Comparison of ENCODE assay signal across 8 cellular contexts in the genomic region with DNA sequence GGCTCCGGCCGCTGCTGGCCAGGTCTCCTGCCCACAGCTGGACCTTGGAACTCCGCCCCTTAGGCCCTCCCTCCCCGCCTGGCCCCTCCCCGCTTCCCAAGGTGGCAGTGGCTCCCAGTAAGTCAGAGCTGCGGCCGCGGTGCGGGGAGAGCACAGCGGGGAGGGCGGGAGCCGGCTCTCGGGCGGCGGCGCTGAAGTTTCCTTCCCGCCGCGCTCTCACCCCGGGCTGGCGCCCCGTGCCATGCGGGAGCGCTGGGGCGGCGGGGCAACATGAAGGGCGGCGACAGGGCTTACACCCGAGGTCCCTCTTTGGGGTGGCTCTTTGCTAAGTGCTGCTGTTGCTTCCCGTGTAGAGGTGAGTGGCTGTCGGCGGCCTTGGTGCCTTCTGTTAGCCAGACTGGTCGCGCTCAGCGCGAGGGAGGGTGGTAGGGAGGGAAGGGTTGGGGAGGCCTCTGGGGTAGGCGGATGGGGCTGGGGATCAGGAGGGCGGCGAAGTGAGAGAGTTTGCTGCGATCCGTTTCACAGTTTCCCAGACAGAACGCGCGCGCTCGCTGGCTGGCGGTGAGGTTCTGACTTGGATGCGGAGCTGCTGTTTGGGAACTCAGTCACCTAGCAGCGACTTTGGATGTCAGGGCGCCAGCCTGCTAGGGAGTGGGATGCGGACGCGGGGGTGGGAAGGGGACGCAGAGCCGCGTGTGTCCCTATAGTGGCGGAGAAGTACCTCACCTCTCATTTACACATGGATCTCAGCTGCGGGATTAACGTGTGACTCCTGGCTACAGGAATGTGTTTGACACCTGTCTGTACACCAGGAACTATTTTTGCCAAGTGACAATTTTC.
A peak's percentile ranks its signal among the peaks of the same experiment; 100 is the strongest.
DNase-seq lines count a peak whose midpoint lies in the region; ATAC-seq and TF ChIP-seq lines count a peak whose summit lies in the region.

No MANE protein-coding gene starts in this region.

- H3K27ac Mint-ChIP-seq in MCF 10A (ENCODE audit: low read depth, unreplicated experiment), result no peak overlapping the region

- POLR2A ChIA-PET in MCF 10A (lab: Yijun Ruan, JAX), result no interaction called here

- no peaks in the 10 kb centered on the region for H3K36me3 Mint-ChIP-seq in MCF 10A (ENCODE audit: insufficient read depth, unreplicated experiment)

- BruUV-seq in MCF 10A (replicated peaks; lab: Mats Ljungman, UMichigan), result no TSS peak

- no peaks in the 10 kb centered on the region for H3K36me3 ChIP-seq in kidney epithelial cell (ENCODE audit: control insufficient read depth, insufficient read depth, low read length)

- peaks cover 19% of the 10 kb centered on the region for H3K27me3 ChIP-seq in kidney epithelial cell (ENCODE audit: control insufficient read depth, insufficient read depth, low read length)

- no peak for ATAC-seq in GM19324 (IDR thresholded peaks at IDR 0.05; ENCODE audit: low FRiP score, unreplicated experiment)

- peak overlapping the region; percentile 44 for H3K4me3 ChIP-seq in kidney epithelial cell (ENCODE audit: low read depth, low read length)

- intact Hi-C loops in MCF 10A (cut with micrococcal nuclease), result no loop called here

- DNase-seq in NCI-H510A treated with DMSO at 0.1 percent for 48 hours (lab: John Stamatoyannopoulos, UW) (peak; percentile 17), NCI-H510A (lab: John Stamatoyannopoulos, UW) (no peak), SW480 (ENCODE audit: low spot score) (peak; percentile 79), MCF 10A (ENCODE audit: unreplicated experiment) (peak; percentile 38), kidney epithelial cell (ENCODE audit: low read depth) (no peak), NCI-H226 (no peak)
- DNase-seq in stimulated activated CD4-positive, alpha-beta T cell treated with anti-CD3 and anti-CD28 coated beads, Interleukin-12 subunit alpha, Interleukin-12 subunit beta, amount 100 ng/mL, for 24 hours (ENCODE audit: low read depth in 2 of 2), result peak; percentile 5 to 26

- no peaks in the 10 kb centered on the region for H3K9me3 Mint-ChIP-seq in MCF 10A (ENCODE audit: unreplicated experiment)

- H3K4me3 Mint-ChIP-seq in MCF 10A (ENCODE audit: unreplicated experiment), result no peak overlapping the region

- CTCF ChIA-PET in MCF 10A (lab: Yijun Ruan, JAX), result interaction anchor here (0.6 kb wide), 2 partner anchors 29 to 32 kb away, joined by 3 to 4 read pairs; no protein-coding TSS in a partner anchor

- TF ChIP-seq CTCF in MCF 10A (IDR thresholded peaks at IDR 0.05; ENCODE audit: unreplicated experiment) (no peak), kidney epithelial cell (IDR thresholded peaks at IDR 0.05; ENCODE audit: insufficient read depth, low read length, poor library complexity, severe bottlenecking) (no peak)

- H3K4me1 Mint-ChIP-seq in MCF 10A (ENCODE audit: insufficient read depth, unreplicated experiment), result no peaks in the 10 kb centered on the region

- peaks cover 51% of the 10 kb centered on the region for H3K27me3 Mint-ChIP-seq in MCF 10A (ENCODE audit: insufficient read depth, unreplicated experiment)

Comparison
In these comparisons a context has a peak if more than half of its experiments do, and no peak if none do; other contexts are left out.
1. DNase-seq: peak in NCI-H510A treated with DMSO at 0.1 percent for 48 hours (single experiment), SW480 (single experiment), MCF 10A (single experiment) and stimulated activated CD4-positive, alpha-beta T cell treated with anti-CD3 and anti-CD28 coated beads, Interleukin-12 subunit alpha, Interleukin-12 subunit beta, amount 100 ng/mL, for 24 hours (2 of 2); none in NCI-H510A (single experiment), kidney epithelial cell (single experiment) and NCI-H226 (single experiment).